In the genomic region with DNA sequence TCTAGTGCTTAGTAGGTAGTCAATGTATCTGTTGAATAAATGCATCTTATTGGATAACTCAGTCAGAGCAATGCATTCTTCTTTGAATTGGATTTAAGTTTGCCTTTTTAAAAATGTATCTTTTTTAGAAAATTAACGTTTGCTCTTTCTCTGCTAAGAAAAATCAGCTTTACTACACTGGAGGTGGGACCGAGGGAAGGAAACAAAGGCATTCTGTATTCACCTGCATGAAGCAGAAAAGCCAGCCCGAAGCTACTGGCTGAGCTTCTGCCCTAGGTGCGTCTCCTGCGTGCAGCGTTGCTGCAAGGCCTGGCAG, we compare ENCODE assay signal across 8 cellular contexts. TPM values are rescaled to one million over a fixed set of nuclear protein-coding genes. Genes with fewer than 3 reads are reported as not detected.
DNase-seq lines count a peak whose midpoint lies in the region; ATAC-seq and TF ChIP-seq lines count a peak whose summit lies in the region.

No MANE protein-coding gene starts in this region.

- H3K27me3 ChIP-seq in lung (ENCODE audit: control insufficient read depth, insufficient read depth) (no peaks in the 10 kb centered on the region), upper lobe of left lung (no peaks in the 10 kb centered on the region)

- H3K36me3 Mint-ChIP-seq in activated naive CD4-positive, alpha-beta T cell treated with anti-CD3 and anti-CD28 coated beads, Interleukin-2, amount 10 ng/mL, durations not matched to agents 7 days and 5 days, result no peaks in the 10 kb centered on the region

- ATAC-seq in lung (ENCODE audit: insufficient read depth, low FRiP score), result no peak
- ATAC-seq in upper lobe of left lung (ENCODE audit: low FRiP score in 2 of 2), result no peak
- ATAC-seq in omental fat pad (ENCODE audit: low FRiP score), result no peak

- 2 to 3% methylated on average over 6 of the region's 6 CpGs for WGBS in lung, 2 donors
- WGBS in upper lobe of left lung, 2 donors, result 3 to 7% methylated on average over 6 of the region's 6 CpGs

- H3K4me3 ChIP-seq in astrocyte of the cerebellum (ENCODE audit: low read depth, low read length) (peak overlapping the region; percentile 34), lung (peak overlapping the region; percentile 29), upper lobe of left lung (peak overlapping the region; percentile 1 to 61 (median 50))

- TF ChIP-seq POLR2A in upper lobe of left lung (IDR thresholded peaks at IDR 0.05), result no peak

- no peaks in the 10 kb centered on the region for H3K9me3 Mint-ChIP-seq in activated naive CD4-positive, alpha-beta T cell treated with anti-CD3 and anti-CD28 coated beads, Interleukin-2, amount 10 ng/mL, durations not matched to agents 7 days and 5 days

- H3K27me3 Mint-ChIP-seq in activated naive CD4-positive, alpha-beta T cell treated with anti-CD3 and anti-CD28 coated beads, Interleukin-2, amount 10 ng/mL, durations not matched to agents 7 days and 5 days, result peaks cover 11% of the 10 kb centered on the region

- H3K4me3 Mint-ChIP-seq in activated naive CD4-positive, alpha-beta T cell treated with anti-CD3 and anti-CD28 coated beads, Interleukin-2, amount 10 ng/mL, durations not matched to agents 7 days and 5 days, result peak overlapping the region; percentile 88

- peaks cover 25% of the 10 kb centered on the region for H3K4me1 Mint-ChIP-seq in activated naive CD4-positive, alpha-beta T cell treated with anti-CD3 and anti-CD28 coated beads, Interleukin-2, amount 10 ng/mL, durations not matched to agents 7 days and 5 days

- in situ Hi-C loops in astrocyte of the cerebellum (cut with HindIII; ENCODE audit: low sequenced_read_pairs), result no loop called here

- CTCF ChIA-PET in activated naive CD4-positive, alpha-beta T cell treated with anti-CD3 and anti-CD28 coated beads, Interleukin-2, amount 10 ng/mL, durations not matched to agents 7 days and 5 days (lab: Charles Lee), result interaction anchor here (1.2 kb wide), 1 partner anchor 29 kb away, joined by 7 read pairs; no protein-coding TSS in a partner anchor

- no peak for TF ChIP-seq EP300 in upper lobe of left lung (IDR thresholded peaks at IDR 0.05)

- no peak for DNase-seq in activated naive CD4-positive, alpha-beta T cell treated with anti-CD3 and anti-CD28 coated beads, Interleukin-2, amount 10 ng/mL, durations not matched to agents 7 days and 5 days
- DNase-seq in activated naive CD4-positive, alpha-beta T cell treated with Interleukin-2 at 50 U/mL for 16 hours, result no peak
- DNase-seq in astrocyte of the cerebellum (ENCODE audit: low read depth) (no peak), lung (ENCODE audit: low spot score) (no peak), upper lobe of left lung (no peak), NAMALWA (ENCODE audit: low spot score) (no peak), omental fat pad (ENCODE audit: low spot score) (no peak), NCI-H187 treated with DMSO at 0.1 percent for 48 hours (lab: John Stamatoyannopoulos, UW) (no peak)

- H3K27ac Mint-ChIP-seq in activated naive CD4-positive, alpha-beta T cell treated with anti-CD3 and anti-CD28 coated beads, Interleukin-2, amount 10 ng/mL, durations not matched to agents 7 days and 5 days, result peak overlapping the region; percentile 94

- H3K4me1 ChIP-seq in lung (ENCODE audit: control insufficient read depth in 2 of 2, insufficient read depth in 2 of 2, low read length in 2 of 2) (peaks cover 5 to 15% of the 10 kb centered on the region in 2 donors), upper lobe of left lung (peaks cover 30 to 37% (median 31%) of the 10 kb centered on the region in 4 donors)

- H3K36me3 ChIP-seq in lung (ENCODE audit: control insufficient read depth in 2 of 2, insufficient read depth in 2 of 2, low read length in 2 of 2), result no peaks in the 10 kb centered on the region
- no peaks in the 10 kb centered on the region for H3K36me3 ChIP-seq in upper lobe of left lung

- H3K9me3 ChIP-seq in lung (ENCODE audit: control insufficient read depth in 2 of 2, insufficient read depth in 1 of 2, low read length in 1 of 2) (no peaks in the 10 kb centered on the region), upper lobe of left lung (no peaks in the 10 kb centered on the region)

- H3K27ac ChIP-seq in lung (ENCODE audit: low read depth in 1 of 2, low read length in 1 of 2) (peak overlapping the region; percentile 60 to 75), upper lobe of left lung (peak overlapping the region; percentile 86 to 96 (median 90))

- no peak for TF ChIP-seq CTCF in astrocyte of the cerebellum (IDR thresholded peaks at IDR 0.05; ENCODE audit: low read depth, low read length, missing control alignments)
- no peak for TF ChIP-seq CTCF in lung (IDR thresholded peaks at IDR 0.05; ENCODE audit: control extremely low read depth, extremely low read depth)
- TF ChIP-seq CTCF in upper lobe of left lung (IDR thresholded peaks at IDR 0.05), result no peak
- no peak for TF ChIP-seq CTCF in omental fat pad (IDR thresholded peaks at IDR 0.05)

RNA-seq across cellular contexts. Expression of gene ITGB1, which starts 22.2 kb away (rescaled TPM):
- total RNA-seq in lung (100 to 1,000 TPM; 375 to 445 TPM), upper lobe of left lung (100 to 1,000 TPM in 5 of 6 donors, 10 to 100 TPM in 1; 94.3 to 492 (median 340) TPM), omental fat pad (100 to 1,000 TPM; 527 to 873 (median 677) TPM)
- 100 to 1,000 TPM; 105 to 291 TPM for polyA plus RNA-seq in lung
